Comparison of ENCODE assay signal across 8 cellular contexts in genomic region chr6:14270925-14271791, GRCh38.
DNase-seq lines count a peak whose midpoint lies in the region; TF ChIP-seq lines count a peak whose summit lies in the region.

No MANE protein-coding gene starts in this region.

- peak overlapping the region; percentile 78 for H3K27ac Mint-ChIP-seq in activated CD4-positive, alpha-beta memory T cell treated with anti-CD3 and anti-CD28 coated beads, Interleukin-2, amount 10 ng/mL, durations not matched to agents 7 days and 5 days

- H3K36me3 Mint-ChIP-seq in activated CD4-positive, alpha-beta memory T cell treated with anti-CD3 and anti-CD28 coated beads, Interleukin-2, amount 10 ng/mL, durations not matched to agents 7 days and 5 days (ENCODE audit: low read depth), result peaks cover 10% of the 10 kb centered on the region

- peaks cover 9% of the 10 kb centered on the region for H3K9me3 Mint-ChIP-seq in activated CD4-positive, alpha-beta memory T cell treated with anti-CD3 and anti-CD28 coated beads, Interleukin-2, amount 10 ng/mL, durations not matched to agents 7 days and 5 days

- no peaks in the 10 kb centered on the region for H3K36me3 ChIP-seq in fibroblast of lung (ENCODE audit: control insufficient read depth, insufficient read depth, low read length)

- no peak for TF ChIP-seq CTCF in fibroblast of lung (conservative IDR thresholded peaks at IDR 0.05 in 1 of 2, IDR thresholded peaks at IDR 0.05 in 1 of 2; ENCODE audit: low read depth in 1 of 2, low read length in 2 of 2)

- no peak overlapping the region for H3K9ac ChIP-seq in fibroblast of lung (ENCODE audit: insufficient read depth, low read length)

- H3K4me2 ChIP-seq in fibroblast of lung (ENCODE audit: extremely low read depth, insufficient read depth, low read length), result no peak overlapping the region

- no peaks in the 10 kb centered on the region for H3K27me3 ChIP-seq in fibroblast of lung (ENCODE audit: control insufficient read depth, insufficient read depth, low read length)

- no peak overlapping the region for H3K27ac ChIP-seq in fibroblast of lung (ENCODE audit: insufficient read depth, low read length)

- no peak overlapping the region for H3K4me3 Mint-ChIP-seq in activated CD4-positive, alpha-beta memory T cell treated with anti-CD3 and anti-CD28 coated beads, Interleukin-2, amount 10 ng/mL, durations not matched to agents 7 days and 5 days

- H4K20me1 ChIP-seq in fibroblast of lung (ENCODE audit: control insufficient read depth, extremely low read depth, insufficient read depth, low read length), result no peaks in the 10 kb centered on the region

- peaks cover 34% of the 10 kb centered on the region for H3K4me1 Mint-ChIP-seq in activated CD4-positive, alpha-beta memory T cell treated with anti-CD3 and anti-CD28 coated beads, Interleukin-2, amount 10 ng/mL, durations not matched to agents 7 days and 5 days

- no peaks in the 10 kb centered on the region for H3K27me3 Mint-ChIP-seq in activated CD4-positive, alpha-beta memory T cell treated with anti-CD3 and anti-CD28 coated beads, Interleukin-2, amount 10 ng/mL, durations not matched to agents 7 days and 5 days

- no peaks in the 10 kb centered on the region for H3K79me2 ChIP-seq in fibroblast of lung (ENCODE audit: control insufficient read depth, insufficient read depth, low read length)

- H2AFZ ChIP-seq in fibroblast of lung (ENCODE audit: low read length), result no peak overlapping the region

- peak; percentile 98 for DNase-seq in HK-2 (ENCODE audit: unreplicated experiment)
- peak; percentile 81 for DNase-seq in activated CD4-positive, alpha-beta memory T cell treated with anti-CD3 and anti-CD28 coated beads, Interleukin-2, amount 10 ng/mL, durations not matched to agents 7 days and 5 days
- DNase-seq in fibroblast of lung (ENCODE audit: low read depth in 2 of 2), result peak; percentile 71 to 98
- peak; percentile 34 to 65 for DNase-seq in stimulated activated CD8-positive, alpha-beta memory T cell treated with anti-CD3 and anti-CD28 coated beads, Interleukin-15, amount 100 ng/mL, for 48 hours (ENCODE audit: low read depth in 2 of 2)
- DNase-seq in GOT3 (lab: John Stamatoyannopoulos, UW), result no peak
- no peak for DNase-seq in NCI-H128 (lab: John Stamatoyannopoulos, UW; ENCODE audit: unreplicated experiment)
- DNase-seq in pons (ENCODE audit: low spot score), result no peak
- DNase-seq in cortex of kidney (lab: John Stamatoyannopoulos, UW), result no peak

- H3K4me1 ChIP-seq in fibroblast of lung (ENCODE audit: control insufficient read depth, extremely low read depth, insufficient read depth, low read length), result no peaks in the 10 kb centered on the region

- no peak overlapping the region for H3K4me3 ChIP-seq in fibroblast of lung (replicated peaks in 1 of 4; ENCODE audit: control extremely low read depth in 1 of 4, insufficient read depth in 1 of 4, low read depth in 3 of 4, low read length in 4 of 4)

- CTCF ChIA-PET in activated CD4-positive, alpha-beta memory T cell treated with anti-CD3 and anti-CD28 coated beads, Interleukin-2, amount 10 ng/mL, durations not matched to agents 7 days and 5 days (lab: Charles Lee), result interaction anchor here (1.4 kb wide), 2 partner anchors 60 to 440 kb away, joined by 3 read pairs; no protein-coding TSS in a partner anchor

- no peaks in the 10 kb centered on the region for H3K9me3 ChIP-seq in fibroblast of lung (ENCODE audit: control insufficient read depth, insufficient read depth, low read depth, low read length)

- POLR2A ChIA-PET in activated CD4-positive, alpha-beta memory T cell treated with anti-CD3 and anti-CD28 coated beads, Interleukin-2, amount 10 ng/mL, durations not matched to agents 7 days and 5 days (lab: Charles Lee), result interaction anchor here (0.7 kb wide), 1 partner anchor 19 kb away, joined by 3 read pairs; no protein-coding TSS in a partner anchor

Comparison
In these comparisons a context has a peak if more than half of its experiments do, and no peak if none do; other contexts are left out.
1. DNase-seq: peak in HK-2 (single experiment), activated CD4-positive, alpha-beta memory T cell treated with anti-CD3 and anti-CD28 coated beads, Interleukin-2, amount 10 ng/mL, durations not matched to agents 7 days and 5 days (single experiment), fibroblast of lung (2 of 2) and stimulated activated CD8-positive, alpha-beta memory T cell treated with anti-CD3 and anti-CD28 coated beads, Interleukin-15, amount 100 ng/mL, for 48 hours (2 of 2); none in GOT3 (single experiment), NCI-H128 (single experiment), pons (single experiment) and cortex of kidney (single experiment).